8 cellular contexts compared by ENCODE assay signal in genomic region chr3:26474706-26475105, GRCh38.
"Had no signal": no experiment of that assay in that cellular context is flagged by ENCODE, and none has a peak within 500 bp of the region (broad histone marks: within the 10 kb centered on the region; RNA-seq: fewer than 3 reads in every experiment).

No MANE protein-coding gene starts in this region.

- DNase-seq: GM23248, GOT3, H7, H9, HCEC 1CT, HFFc6 had no signal

- H3K9me3 ChIP-seq: HAP-1 had no signal

- H3K4me3 ChIP-seq: GM23248, GM23338, HAP-1 had no signal

- H3K4me2 ChIP-seq: GM23338 had no signal

- H3K36me3 ChIP-seq: HAP-1 had no signal

- H3K27ac ChIP-seq: GM23248 had no signal

- H3K9ac ChIP-seq: GM23248 had no signal

- H2AFZ ChIP-seq: GM23248, GM23338 had no signal
